Comparison of ENCODE assay signal across 26 cellular contexts in the genomic region with DNA sequence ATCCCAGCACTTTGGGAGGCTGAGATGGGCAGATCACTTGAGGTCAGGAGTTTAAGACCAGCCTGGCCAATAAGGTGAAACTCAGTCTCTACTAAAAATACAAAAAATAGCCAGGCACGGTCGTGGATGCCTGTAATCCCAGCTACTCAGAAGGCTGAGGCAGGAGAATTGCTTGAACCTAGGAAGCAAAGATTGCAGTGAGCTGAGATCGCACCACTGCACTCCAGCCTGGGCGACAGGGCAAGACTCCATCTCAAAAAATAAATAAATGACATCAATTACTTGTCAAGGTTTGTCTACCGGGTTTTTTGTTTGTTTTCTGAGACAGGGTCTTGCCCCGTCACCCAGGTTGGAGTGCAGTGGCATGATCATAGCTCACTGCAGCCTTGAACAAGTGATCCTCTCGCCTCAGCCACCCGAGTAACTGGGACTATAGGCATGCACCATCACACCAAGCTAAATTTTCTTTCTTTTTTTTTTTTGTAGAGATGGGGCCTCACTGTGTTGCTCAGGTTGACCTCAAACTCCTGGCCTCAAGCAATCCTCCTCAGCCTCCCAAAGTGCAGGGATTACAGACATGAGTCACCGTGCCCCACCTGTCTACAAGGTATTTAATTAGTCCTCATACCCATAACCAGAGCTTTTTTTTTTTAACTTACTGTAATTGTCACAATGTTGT.
DNase-seq lines count a peak whose midpoint lies in the region; ATAC-seq, FAIRE-seq and TF ChIP-seq lines count a peak whose summit lies in the region.
"Had no signal": no experiment of that assay in that cellular context is flagged by ENCODE, and none has a peak within 500 bp of the region (broad histone marks: within the 10 kb centered on the region; RNA-seq: fewer than 3 reads in every experiment).

No MANE protein-coding gene starts in this region.

- dilution Hi-C loops in keratinocyte (cut with MboI; ENCODE audit: extremely low pct_ligation_motif_present, low sequenced_read_pairs), result loop anchor here (25.0 kb wide), 1 partner anchor 102 kb away; no protein-coding TSS in a partner anchor

- no peaks in the 10 kb centered on the region for H4K20me1 ChIP-seq in keratinocyte (ENCODE audit: control insufficient read depth, extremely low read depth, insufficient read depth, low read length)

- H3K9ac ChIP-seq in keratinocyte (ENCODE audit: control insufficient read depth, extremely low read depth, insufficient read depth, low read length), result no peak overlapping the region
- H3K9ac ChIP-seq: BLaER1 treated with 17β-estradiol and CSF1 and Interleukin-3, amounts not matched to agents 10 nM and 100 nM had no signal

- H3K27me3 Mint-ChIP-seq in natural killer cell (ENCODE audit: low read depth in 2 of 2), result no peaks in the 10 kb centered on the region
- H3K27me3 Mint-ChIP-seq in natural killer cell treated with Interleukin-12 subunit alpha and Interleukin-12 subunit beta and Interleukin-15 and Interleukin-18, amount 100 ng/mL, for 72 hours, result no peaks in the 10 kb centered on the region
- no peaks in the 10 kb centered on the region for H3K27me3 Mint-ChIP-seq in activated T-helper 17 cell treated with anti-CD3 and anti-CD28 coated beads, Interleukin-2, amount 50 U/mL, for 72 hours
- no peaks in the 10 kb centered on the region for H3K27me3 Mint-ChIP-seq in type B pancreatic cell
- H3K27me3 Mint-ChIP-seq: activated T-cell treated with anti-CD3 and anti-CD28 coated beads, Interleukin-2, amount 50 U/mL, for 24 hours; brain had no signal

- POLR2A ChIA-PET in RWPE1 (lab: Yijun Ruan, JAX; ENCODE audit: low non-redundant PET), result interaction anchor here (0.7 kb wide), 1 partner anchor 269 kb away, joined by 4 read pairs; no protein-coding TSS in a partner anchor

- no peaks in the 10 kb centered on the region for H3K79me2 ChIP-seq in keratinocyte (ENCODE audit: control insufficient read depth, insufficient read depth, low read length)

- no peaks in the 10 kb centered on the region for H3K9me3 ChIP-seq in keratinocyte (ENCODE audit: control insufficient read depth, low read depth, low read length)
- H3K9me3 ChIP-seq: BLaER1 treated with 17β-estradiol and CSF1 and Interleukin-3, amounts not matched to agents 10 nM and 100 nM; HAP-1; Peyer's patch; SJSA1; suprapubic skin; uterus had no signal

- TF ChIP-seq CTCF in natural killer cell (IDR thresholded peaks at IDR 0.05) (no peak), keratinocyte (optimal IDR thresholded peaks at IDR 0.05 in 1 of 3, IDR thresholded peaks at IDR 0.05 in 1 of 3, conservative IDR thresholded peaks at IDR 0.05 in 1 of 3; ENCODE audit: extremely low read depth in 1 of 3, insufficient read depth in 2 of 3, low read length in 3 of 3) (no peak), type B pancreatic cell (conservative IDR thresholded peaks at IDR 0.05) (no peak), dorsolateral prefrontal cortex (IDR thresholded peaks at IDR 0.05 in 54 of 56, conservative IDR thresholded peaks at IDR 0.05 in 2 of 56; ENCODE audit: low read depth in 1 of 56, partially characterized antibody in 56 of 56) (no peak), RWPE1 (conservative IDR thresholded peaks at IDR 0.05; ENCODE audit: low read depth) (no peak)

- H3K27ac ChIP-seq in keratinocyte (ENCODE audit: control insufficient read depth, insufficient read depth, low read length) (peak overlapping the region; percentile 47), dorsolateral prefrontal cortex (peak overlapping the region in 5 of 59 donors; percentile 3 to 23 (median 6)), RWPE1 (no peak overlapping the region)
- H3K27ac ChIP-seq: BLaER1 treated with 17β-estradiol and CSF1 and Interleukin-3, amounts not matched to agents 10 nM and 100 nM; Peyer's patch; SJSA1; suprapubic skin; uterus had no signal

- H3K9me1 ChIP-seq in keratinocyte (ENCODE audit: control insufficient read depth, extremely low read depth, insufficient read depth, low read length), result no peaks in the 10 kb centered on the region

- H3K4me1 ChIP-seq in keratinocyte (ENCODE audit: control insufficient read depth, extremely low read depth, insufficient read depth, low read length), result peaks cover 29% of the 10 kb centered on the region
- H3K4me1 ChIP-seq: uterus had no signal

- H3K4me3 Mint-ChIP-seq in natural killer cell (no peak overlapping the region), type B pancreatic cell (no peak overlapping the region)
- H3K4me3 Mint-ChIP-seq in natural killer cell treated with Interleukin-12 subunit alpha and Interleukin-12 subunit beta and Interleukin-15 and Interleukin-18, amount 100 ng/mL, for 72 hours, result no peak overlapping the region
- no peak overlapping the region for H3K4me3 Mint-ChIP-seq in activated T-helper 17 cell treated with anti-CD3 and anti-CD28 coated beads, Interleukin-2, amount 50 U/mL, for 72 hours
- H3K4me3 Mint-ChIP-seq: activated T-cell treated with anti-CD3 and anti-CD28 coated beads, Interleukin-2, amount 50 U/mL, for 24 hours; brain; endodermal cell had no signal

- CTCF ChIA-PET in RWPE1 (lab: Yijun Ruan, JAX), result interaction anchor here (0.6 to 1.7 kb wide), 6 partner anchors 8 to 798 kb away, joined by 3 to 10 read pairs (median 3); no protein-coding TSS in a partner anchor

- DNase-seq in natural killer cell (no peak), keratinocyte (ENCODE audit: low read depth, low spot score) (peak; percentile 26), type B pancreatic cell (ENCODE audit: extremely low spot score, unreplicated experiment) (no peak), CD1c-positive myeloid dendritic cell (ENCODE audit: extremely low spot score) (no peak), dorsolateral prefrontal cortex (no peak), RWPE1 (ENCODE audit: low spot score) (no peak)
- no peak for DNase-seq in natural killer cell treated with Interleukin-12 subunit alpha and Interleukin-12 subunit beta and Interleukin-15 and Interleukin-18, amount 100 ng/mL, for 72 hours (ENCODE audit: low spot score)
- DNase-seq: ACHN; activated T-cell treated with anti-CD3 and anti-CD28 coated beads, Interleukin-2, amount 50 U/mL, for 24 hours; endodermal cell; kidney glomerular epithelial cell; NCI-H1092; NCI-H187; NCI-H226; Peyer's patch; retina; small intestine; T-helper 1 cell; uterus had no signal

- no peak overlapping the region for H2AFZ ChIP-seq in keratinocyte (ENCODE audit: control insufficient read depth, low read length)

- H3K27ac Mint-ChIP-seq in natural killer cell (peak overlapping the region; percentile 37 to 75), type B pancreatic cell (peak overlapping the region; percentile 17)
- H3K27ac Mint-ChIP-seq in natural killer cell treated with Interleukin-12 subunit alpha and Interleukin-12 subunit beta and Interleukin-15 and Interleukin-18, amount 100 ng/mL, for 72 hours, result peak overlapping the region in 1 of 2 donors; percentile 36
- H3K27ac Mint-ChIP-seq in activated T-helper 17 cell treated with anti-CD3 and anti-CD28 coated beads, Interleukin-2, amount 50 U/mL, for 72 hours, result peak overlapping the region; percentile 58
- H3K27ac Mint-ChIP-seq: activated T-cell treated with anti-CD3 and anti-CD28 coated beads, Interleukin-2, amount 50 U/mL, for 24 hours; brain; endodermal cell had no signal

- intact Hi-C loops in natural killer cell (cut with micrococcal nuclease) (no loop called here), dorsolateral prefrontal cortex (cut with DNase I) (no loop called here)

- no peaks in the 10 kb centered on the region for H3K36me3 ChIP-seq in keratinocyte (ENCODE audit: control insufficient read depth in 2 of 2, extremely low read depth in 1 of 2, insufficient read depth in 2 of 2, low read length in 2 of 2)
- H3K36me3 ChIP-seq: HAP-1, Peyer's patch, suprapubic skin, uterus had no signal

- H3K36me3 Mint-ChIP-seq in natural killer cell (peaks cover 8% of the 10 kb centered on the region), type B pancreatic cell (peaks cover 14% of the 10 kb centered on the region)
- peaks cover 5% of the 10 kb centered on the region for H3K36me3 Mint-ChIP-seq in natural killer cell treated with Interleukin-12 subunit alpha and Interleukin-12 subunit beta and Interleukin-15 and Interleukin-18, amount 100 ng/mL, for 72 hours
- H3K36me3 Mint-ChIP-seq in activated T-helper 17 cell treated with anti-CD3 and anti-CD28 coated beads, Interleukin-2, amount 50 U/mL, for 72 hours (ENCODE audit: low read depth), result peaks cover 8% of the 10 kb centered on the region

- peak overlapping the region; percentile 12 for H3K4me2 ChIP-seq in keratinocyte (ENCODE audit: control insufficient read depth, extremely low read depth, insufficient read depth, low read depth, low read length)

- no peak for FAIRE-seq in keratinocyte (lab: Jason Lieb, UNC)
- FAIRE-seq: GM12892, small intestine had no signal

- H3K4me3 ChIP-seq in keratinocyte (ENCODE audit: control insufficient read depth in 2 of 3, extremely low read depth in 1 of 3, insufficient read depth in 2 of 3, low read depth in 1 of 3, low read length in 3 of 3), result no peak overlapping the region
- no peak overlapping the region for H3K4me3 ChIP-seq in dorsolateral prefrontal cortex
- H3K4me3 ChIP-seq: BLaER1 treated with 17β-estradiol and CSF1 and Interleukin-3, amounts not matched to agents 10 nM and 100 nM; HAP-1; Peyer's patch; SJSA1; suprapubic skin; uterus had no signal

- no peaks in the 10 kb centered on the region for H3K27me3 ChIP-seq in keratinocyte (ENCODE audit: control insufficient read depth, extremely low read depth, insufficient read depth, low read length)
- no peaks in the 10 kb centered on the region for H3K27me3 ChIP-seq in dorsolateral prefrontal cortex
- H3K27me3 ChIP-seq: BLaER1 treated with 17β-estradiol and CSF1 and Interleukin-3, amounts not matched to agents 10 nM and 100 nM; Peyer's patch; SJSA1; suprapubic skin; uterus had no signal

- no peak for ATAC-seq in natural killer cell
- no peak for ATAC-seq in natural killer cell treated with Interleukin-12 subunit alpha and Interleukin-12 subunit beta and Interleukin-15 and Interleukin-18, amount 100 ng/mL, for 72 hours
- ATAC-seq in activated T-helper 17 cell treated with anti-CD3 and anti-CD28 coated beads, Interleukin-2, amount 50 U/mL, for 72 hours (replicated peaks), result no peak

- peaks cover 11 to 20% of the 10 kb centered on the region in 2 donors for H3K4me1 Mint-ChIP-seq in natural killer cell
- peaks cover 11 to 13% of the 10 kb centered on the region in 2 donors for H3K4me1 Mint-ChIP-seq in natural killer cell treated with Interleukin-12 subunit alpha and Interleukin-12 subunit beta and Interleukin-15 and Interleukin-18, amount 100 ng/mL, for 72 hours (ENCODE audit: low read depth in 2 of 2)
- no peaks in the 10 kb centered on the region for H3K4me1 Mint-ChIP-seq in activated T-helper 17 cell treated with anti-CD3 and anti-CD28 coated beads, Interleukin-2, amount 50 U/mL, for 72 hours
- H3K4me1 Mint-ChIP-seq in type B pancreatic cell (ENCODE audit: unreplicated experiment), result peaks cover 13% of the 10 kb centered on the region
- H3K4me1 Mint-ChIP-seq: brain, endodermal cell had no signal

- H3K9me3 Mint-ChIP-seq in natural killer cell, result no peaks in the 10 kb centered on the region
- H3K9me3 Mint-ChIP-seq in natural killer cell treated with Interleukin-12 subunit alpha and Interleukin-12 subunit beta and Interleukin-15 and Interleukin-18, amount 100 ng/mL, for 72 hours, result no peaks in the 10 kb centered on the region
- no peaks in the 10 kb centered on the region for H3K9me3 Mint-ChIP-seq in activated T-helper 17 cell treated with anti-CD3 and anti-CD28 coated beads, Interleukin-2, amount 50 U/mL, for 72 hours
- H3K9me3 Mint-ChIP-seq in type B pancreatic cell, result no peaks in the 10 kb centered on the region
- H3K9me3 Mint-ChIP-seq: activated T-cell treated with anti-CD3 and anti-CD28 coated beads, Interleukin-2, amount 50 U/mL, for 24 hours; brain; endodermal cell had no signal
